8 cellular contexts compared by ENCODE assay signal in genomic region chrX:44253573-44253942, GRCh38.
A peak's percentile ranks its signal among the peaks of the same experiment; 100 is the strongest.
DNase-seq lines count a peak whose midpoint lies in the region; ATAC-seq and TF ChIP-seq lines count a peak whose summit lies in the region.

No MANE protein-coding gene starts in this region.

- peaks cover 40% of the 10 kb centered on the region for H3K4me1 Mint-ChIP-seq in CD8-positive, alpha-beta T cell (ENCODE audit: low read depth)
- peaks cover 34% of the 10 kb centered on the region for H3K4me1 Mint-ChIP-seq in activated B cell treated with CpG ODN at 0.5 μM for 24 hours
- H3K4me1 Mint-ChIP-seq in natural killer cell treated with Interleukin-12 subunit alpha and Interleukin-12 subunit beta and Interleukin-15 and Interleukin-18, amount 100 ng/mL, for 72 hours (ENCODE audit: low read depth in 2 of 2) = peaks cover 26 to 36% of the 10 kb centered on the region in 2 donors

- peaks cover 39% of the 10 kb centered on the region for H3K36me3 Mint-ChIP-seq in CD8-positive, alpha-beta T cell
- H3K36me3 Mint-ChIP-seq in activated B cell treated with CpG ODN at 0.5 μM for 24 hours (ENCODE audit: low read depth) = peaks cover 7% of the 10 kb centered on the region
- H3K36me3 Mint-ChIP-seq in natural killer cell treated with Interleukin-12 subunit alpha and Interleukin-12 subunit beta and Interleukin-15 and Interleukin-18, amount 100 ng/mL, for 72 hours = peaks cover 32% of the 10 kb centered on the region

- peak overlapping the region; percentile 90 for H3K27ac Mint-ChIP-seq in CD8-positive, alpha-beta T cell
- H3K27ac Mint-ChIP-seq in activated B cell treated with CpG ODN at 0.5 μM for 24 hours = peak overlapping the region; percentile 59
- peak overlapping the region; percentile 42 to 85 for H3K27ac Mint-ChIP-seq in natural killer cell treated with Interleukin-12 subunit alpha and Interleukin-12 subunit beta and Interleukin-15 and Interleukin-18, amount 100 ng/mL, for 72 hours

- no peaks in the 10 kb centered on the region for H3K27me3 Mint-ChIP-seq in CD8-positive, alpha-beta T cell (ENCODE audit: low read depth)
- H3K27me3 Mint-ChIP-seq in activated B cell treated with CpG ODN at 0.5 μM for 24 hours = no peaks in the 10 kb centered on the region
- no peaks in the 10 kb centered on the region for H3K27me3 Mint-ChIP-seq in natural killer cell treated with Interleukin-12 subunit alpha and Interleukin-12 subunit beta and Interleukin-15 and Interleukin-18, amount 100 ng/mL, for 72 hours

- no peak for DNase-seq in CD8-positive, alpha-beta T cell
- DNase-seq in activated B cell treated with CpG ODN at 0.5 μM for 24 hours = peak; percentile 12
- no peak for DNase-seq in natural killer cell treated with Interleukin-12 subunit alpha and Interleukin-12 subunit beta and Interleukin-15 and Interleukin-18, amount 100 ng/mL, for 72 hours (ENCODE audit: low spot score)
- no peak for DNase-seq in NCI-H146 (lab: John Stamatoyannopoulos, UW)
- DNase-seq in NCI-H526 (lab: John Stamatoyannopoulos, UW) = no peak

- H3K9me3 ChIP-seq in CD8-positive, alpha-beta T cell (ENCODE audit: low read length) = no peaks in the 10 kb centered on the region

- peaks cover 15% of the 10 kb centered on the region for H3K9me3 Mint-ChIP-seq in CD8-positive, alpha-beta T cell
- peaks cover 8% of the 10 kb centered on the region for H3K9me3 Mint-ChIP-seq in activated B cell treated with CpG ODN at 0.5 μM for 24 hours
- H3K9me3 Mint-ChIP-seq in natural killer cell treated with Interleukin-12 subunit alpha and Interleukin-12 subunit beta and Interleukin-15 and Interleukin-18, amount 100 ng/mL, for 72 hours = peaks cover 3% of the 10 kb centered on the region

- H3K4me3 ChIP-seq in CD8-positive, alpha-beta T cell (ENCODE audit: low read depth, low read length) = peak overlapping the region; percentile 31

- intact Hi-C loops in CD8-positive, alpha-beta T cell (cut with DNase I, micrococcal nuclease) = no loop called here
- intact Hi-C loops in activated B cell treated with CpG ODN at 0.5 μM for 24 hours (cut with micrococcal nuclease) = no loop called here

- H3K36me3 ChIP-seq in CD8-positive, alpha-beta T cell (ENCODE audit: insufficient read depth, low read length) = no peaks in the 10 kb centered on the region

- H3K4me1 ChIP-seq in CD8-positive, alpha-beta T cell (ENCODE audit: insufficient read depth, low read length) = peaks cover 18% of the 10 kb centered on the region

- POLR2A ChIA-PET in CD8-positive, alpha-beta T cell (lab: Charles Lee) = interaction anchor here (0.6 to 4.2 kb wide), 3 partner anchors 9 to 11 kb away, joined by 3 to 17 read pairs (median 6); no protein-coding TSS in a partner anchor
- POLR2A ChIA-PET in activated B cell treated with CpG ODN at 0.5 μM for 24 hours (lab: Charles Lee) = no interaction called here

- H3K27ac ChIP-seq in CD8-positive, alpha-beta T cell (ENCODE audit: low read depth, low read length) = peak overlapping the region; percentile 52

- CTCF ChIA-PET in CD8-positive, alpha-beta T cell (lab: Charles Lee) = interaction anchor here (1.2 to 2.6 kb wide), 2 partner anchors 9 to 10 kb away, joined by 3 to 17 read pairs; no protein-coding TSS in a partner anchor
- CTCF ChIA-PET in activated B cell treated with CpG ODN at 0.5 μM for 24 hours (lab: Charles Lee) = interaction anchor here (0.9 kb wide), 1 partner anchor 9 kb away, joined by 4 read pairs; no protein-coding TSS in a partner anchor

- ATAC-seq in CD8-positive, alpha-beta T cell = no peak
- peak; percentile 16 for ATAC-seq in GM21723 (IDR thresholded peaks at IDR 0.05; ENCODE audit: unreplicated experiment)
- ATAC-seq in activated B cell treated with CpG ODN at 0.5 μM for 24 hours (ENCODE audit: low read depth) = no peak
- ATAC-seq in natural killer cell treated with Interleukin-12 subunit alpha and Interleukin-12 subunit beta and Interleukin-15 and Interleukin-18, amount 100 ng/mL, for 72 hours = no peak
- no peak for ATAC-seq in HG03175 (IDR thresholded peaks at IDR 0.05; ENCODE audit: unreplicated experiment)
- no peak for ATAC-seq in GM21423 (IDR thresholded peaks at IDR 0.05; ENCODE audit: unreplicated experiment)

- H3K4me3 Mint-ChIP-seq in CD8-positive, alpha-beta T cell = peak overlapping the region; percentile 39
- H3K4me3 Mint-ChIP-seq in activated B cell treated with CpG ODN at 0.5 μM for 24 hours = peak overlapping the region; percentile 64
- H3K4me3 Mint-ChIP-seq in natural killer cell treated with Interleukin-12 subunit alpha and Interleukin-12 subunit beta and Interleukin-15 and Interleukin-18, amount 100 ng/mL, for 72 hours = peak overlapping the region; percentile 90

- H3K27me3 ChIP-seq in CD8-positive, alpha-beta T cell (ENCODE audit: insufficient read depth, low read length) = no peaks in the 10 kb centered on the region

- TF ChIP-seq CTCF in CD8-positive, alpha-beta T cell (IDR thresholded peaks at IDR 0.05) = no peak
- no peak for TF ChIP-seq CTCF in activated B cell treated with CpG ODN at 0.5 μM for 24 hours (IDR thresholded peaks at IDR 0.05)

Comparison
In these comparisons a context has a peak if more than half of its experiments do, and no peak if none do; other contexts are left out.
1. H3K4me3 Mint-ChIP-seq: peak in every context shown above with its lines; median percentile 90 in natural killer cell treated with Interleukin-12 subunit alpha and Interleukin-12 subunit beta and Interleukin-15 and Interleukin-18, amount 100 ng/mL, for 72 hours; 64 in activated B cell treated with CpG ODN at 0.5 μM for 24 hours; 39 in CD8-positive, alpha-beta T cell.